ENCODE assay signal across 9 cellular contexts in the genomic region with DNA sequence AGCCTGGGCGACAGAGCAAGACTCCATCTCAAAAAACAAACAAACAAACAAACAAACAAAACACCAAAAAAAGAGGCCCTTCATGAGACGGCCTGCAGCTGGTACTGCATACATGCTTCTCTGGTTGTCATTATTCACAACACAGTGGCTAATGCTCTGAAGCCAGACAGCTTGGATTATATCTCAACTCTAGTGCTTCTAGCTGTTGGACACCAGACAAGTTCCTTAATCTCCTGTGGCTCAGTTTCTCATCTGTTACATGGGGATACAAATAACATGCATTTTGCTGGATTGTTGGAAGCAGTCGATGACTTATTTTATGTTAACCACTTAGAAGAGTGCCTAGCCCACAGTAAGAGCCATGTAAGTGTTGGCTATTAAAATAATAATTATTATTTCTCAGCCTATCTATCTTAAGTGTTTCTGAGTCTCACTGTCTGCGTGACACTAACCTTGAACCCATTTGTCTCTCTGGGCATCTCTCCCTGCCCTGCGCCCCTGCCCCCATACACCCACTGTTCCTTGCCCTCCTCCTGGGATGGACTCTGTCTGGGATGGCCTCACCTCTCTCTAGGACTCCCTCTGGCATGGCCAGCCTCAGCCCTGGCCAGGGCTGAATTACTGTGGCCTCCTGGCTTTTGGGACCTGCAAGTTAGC. TPM values are rescaled to one million over a fixed set of nuclear protein-coding genes. Genes with fewer than 3 reads are reported as not detected.
DNase-seq lines count a peak whose midpoint lies in the region; ATAC-seq and TF ChIP-seq lines count a peak whose summit lies in the region.
"Had no signal": no experiment of that assay in that cellular context is flagged by ENCODE, and none has a peak within 500 bp of the region (broad histone marks: within the 10 kb centered on the region; RNA-seq: fewer than 3 reads in every experiment).

No MANE protein-coding gene starts in this region.

- no peaks in the 10 kb centered on the region for H3K9me3 Mint-ChIP-seq in activated naive CD4-positive, alpha-beta T cell treated with anti-CD3 and anti-CD28 coated beads, Interleukin-2, amount 10 ng/mL, durations not matched to agents 7 days and 5 days
- no peaks in the 10 kb centered on the region for H3K9me3 Mint-ChIP-seq in activated naive CD8-positive, alpha-beta T cell treated with anti-CD3 and anti-CD28 coated beads, Interleukin-2, amount 50 U/mL, for 24 hours

- H3K4me3 ChIP-seq in lung (no peak overlapping the region), upper lobe of left lung (peak overlapping the region in 3 of 4 donors; percentile 84 to 96 (median 93))

- TF ChIP-seq POLR2A in upper lobe of left lung (IDR thresholded peaks at IDR 0.05), result no peak

- H3K36me3 ChIP-seq in lung (ENCODE audit: control insufficient read depth in 2 of 2, insufficient read depth in 2 of 2, low read length in 2 of 2) (no peaks in the 10 kb centered on the region), upper lobe of left lung (peaks cover 0 to 11% (median 0%) of the 10 kb centered on the region in 4 donors)

- H3K27ac Mint-ChIP-seq in activated naive CD4-positive, alpha-beta T cell treated with anti-CD3 and anti-CD28 coated beads, Interleukin-2, amount 10 ng/mL, durations not matched to agents 7 days and 5 days, result peak overlapping the region; percentile 89
- peak overlapping the region; percentile 89 for H3K27ac Mint-ChIP-seq in activated naive CD8-positive, alpha-beta T cell treated with anti-CD3 and anti-CD28 coated beads, Interleukin-2, amount 50 U/mL, for 24 hours

- no peaks in the 10 kb centered on the region for H3K27me3 ChIP-seq in lung (ENCODE audit: control insufficient read depth, insufficient read depth)
- H3K27me3 ChIP-seq in upper lobe of left lung, result no peaks in the 10 kb centered on the region

- peaks cover 29% of the 10 kb centered on the region for H3K4me1 Mint-ChIP-seq in activated naive CD4-positive, alpha-beta T cell treated with anti-CD3 and anti-CD28 coated beads, Interleukin-2, amount 10 ng/mL, durations not matched to agents 7 days and 5 days
- H3K4me1 Mint-ChIP-seq in activated naive CD8-positive, alpha-beta T cell treated with anti-CD3 and anti-CD28 coated beads, Interleukin-2, amount 50 U/mL, for 24 hours, result peaks cover 41% of the 10 kb centered on the region

- H3K9me3 ChIP-seq in lung (ENCODE audit: control insufficient read depth in 2 of 2, insufficient read depth in 1 of 2, low read length in 1 of 2) (no peaks in the 10 kb centered on the region), upper lobe of left lung (no peaks in the 10 kb centered on the region)

- TF ChIP-seq CTCF in lung (IDR thresholded peaks at IDR 0.05; ENCODE audit: control extremely low read depth, extremely low read depth), result no peak
- no peak for TF ChIP-seq CTCF in upper lobe of left lung (IDR thresholded peaks at IDR 0.05)

- no peak for ATAC-seq in activated naive CD8-positive, alpha-beta T cell treated with anti-CD3 and anti-CD28 coated beads, Interleukin-2, amount 50 U/mL, for 24 hours
- no peak for ATAC-seq in lung (ENCODE audit: insufficient read depth, low FRiP score)
- ATAC-seq in upper lobe of left lung (ENCODE audit: low FRiP score in 2 of 2), result no peak

- no peak for TF ChIP-seq EP300 in upper lobe of left lung (IDR thresholded peaks at IDR 0.05)

- H3K4me3 Mint-ChIP-seq in activated naive CD4-positive, alpha-beta T cell treated with anti-CD3 and anti-CD28 coated beads, Interleukin-2, amount 10 ng/mL, durations not matched to agents 7 days and 5 days, result no peak overlapping the region
- H3K4me3 Mint-ChIP-seq in activated naive CD8-positive, alpha-beta T cell treated with anti-CD3 and anti-CD28 coated beads, Interleukin-2, amount 50 U/mL, for 24 hours, result peak overlapping the region; percentile 83

- no peak for DNase-seq in activated naive CD4-positive, alpha-beta T cell treated with anti-CD3 and anti-CD28 coated beads, Interleukin-2, amount 10 ng/mL, durations not matched to agents 7 days and 5 days
- DNase-seq in activated naive CD4-positive, alpha-beta T cell treated with anti-CD3 and anti-CD28 coated beads, Interleukin-2, amount 50 U/mL, for 16 hours, result no peak
- no peak for DNase-seq in activated naive CD8-positive, alpha-beta T cell treated with anti-CD3 and anti-CD28 coated beads, Interleukin-2, amount 50 U/mL, for 24 hours
- no peak for DNase-seq in lung (ENCODE audit: low spot score)
- DNase-seq in upper lobe of left lung, result no peak
- DNase-seq in DMS153 treated with DMSO at 0.1 percent for 48 hours (lab: John Stamatoyannopoulos, UW; ENCODE audit: unreplicated experiment), result no peak
- no peak for DNase-seq in EL
- DNase-seq in superior temporal gyrus (ENCODE audit: extremely low spot score), result no peak

- peaks cover 0 to 27% of the 10 kb centered on the region in 2 donors for H3K4me1 ChIP-seq in lung (ENCODE audit: control insufficient read depth in 2 of 2, insufficient read depth in 2 of 2, low read length in 2 of 2)
- H3K4me1 ChIP-seq in upper lobe of left lung, result peaks cover 62 to 72% (median 67%) of the 10 kb centered on the region in 4 donors

- 50 to 74% methylated on average over 5 of the region's 5 CpGs for WGBS in lung, 2 donors
- WGBS in upper lobe of left lung, 2 donors, result 55 to 56% methylated on average over 5 of the region's 5 CpGs

- H3K27me3 Mint-ChIP-seq in activated naive CD4-positive, alpha-beta T cell treated with anti-CD3 and anti-CD28 coated beads, Interleukin-2, amount 10 ng/mL, durations not matched to agents 7 days and 5 days, result peaks cover 3% of the 10 kb centered on the region
- no peaks in the 10 kb centered on the region for H3K27me3 Mint-ChIP-seq in activated naive CD8-positive, alpha-beta T cell treated with anti-CD3 and anti-CD28 coated beads, Interleukin-2, amount 50 U/mL, for 24 hours

- CTCF ChIA-PET in activated naive CD4-positive, alpha-beta T cell treated with anti-CD3 and anti-CD28 coated beads, Interleukin-2, amount 10 ng/mL, durations not matched to agents 7 days and 5 days (lab: Charles Lee), result interaction anchor here (0.8 to 3.5 kb wide), 4 partner anchors 10 to 22 kb away, joined by 3 to 31 read pairs (median 6); no protein-coding TSS in a partner anchor

- peaks cover 5% of the 10 kb centered on the region for H3K36me3 Mint-ChIP-seq in activated naive CD4-positive, alpha-beta T cell treated with anti-CD3 and anti-CD28 coated beads, Interleukin-2, amount 10 ng/mL, durations not matched to agents 7 days and 5 days
- H3K36me3 Mint-ChIP-seq in activated naive CD8-positive, alpha-beta T cell treated with anti-CD3 and anti-CD28 coated beads, Interleukin-2, amount 50 U/mL, for 24 hours (ENCODE audit: low read depth), result peaks cover 8% of the 10 kb centered on the region

- H3K27ac ChIP-seq in lung (ENCODE audit: low read depth in 1 of 2, low read length in 1 of 2) (peak overlapping the region; percentile 98 to 100), upper lobe of left lung (peak overlapping the region; percentile 96 to 100 (median 98))

RNA-seq across cellular contexts. Expression of a gene that starts 3.1 kb away (rescaled TPM):
- total RNA-seq in lung, result 100 to 1,000 TPM; 121 to 205 TPM
- polyA plus RNA-seq in lung, result 100 to 1,000 TPM; 111 to 689 TPM
- total RNA-seq in upper lobe of left lung, result 100 to 1,000 TPM; 127 to 422 (median 354) TPM

RNA-seq across cellular contexts. Expression of a gene that starts 12.8 kb away (rescaled TPM):
- total RNA-seq in lung, result 10 to 100 TPM; 46.9 to 67.4 TPM
- polyA plus RNA-seq in lung, result 10 to 100 TPM; 39.8 to 54.3 TPM
- 100 to 1,000 TPM in 2 of 6 donors, 10 to 100 TPM in 4; 48.9 to 367 (median 79.6) TPM for total RNA-seq in upper lobe of left lung

RNA-seq across cellular contexts. Expression of a gene that starts 13.4 kb away (rescaled TPM):
- total RNA-seq in lung (100 to 1,000 TPM; 166 to 196 TPM), upper lobe of left lung (100 to 1,000 TPM in 4 of 6 donors, 10 to 100 TPM in 2; 57.6 to 173 (median 123) TPM)
- 100 to 1,000 TPM; 132 to 181 TPM for polyA plus RNA-seq in lung

RNA-seq across cellular contexts. Expression of a gene that starts 13.7 kb away (rescaled TPM):
- total RNA-seq in lung (1 to 10 TPM; 1.8 to 2.2 TPM), upper lobe of left lung (1 to 10 TPM in 2 of 6 donors, not detected in 4; 4.6 to 6.0 TPM)
- polyA plus RNA-seq in lung, result 1 to 10 TPM in 1 of 2 donors, under 1 TPM in 1; 0.10 to 6.2 TPM
- total RNA-seq: bronchial epithelial cell had no signal

RNA-seq across cellular contexts. Expression of a gene that starts 18.2 kb away (rescaled TPM):
- total RNA-seq in lung, result 10 to 100 TPM in 1 of 2 donors, 1 to 10 TPM in 1; 7.5 to 16.1 TPM
- 10 to 100 TPM in 1 of 2 donors, 1 to 10 TPM in 1; 7.3 to 11.1 TPM for polyA plus RNA-seq in lung
- 1 to 10 TPM; 4.2 to 7.6 (median 5.6) TPM for total RNA-seq in upper lobe of left lung
